In genomic region chr10:87505366-87506113, GRCh38 we compare ENCODE assay signal across 8 cellular contexts. TPM values are rescaled to one million over a fixed set of nuclear protein-coding genes. Genes with fewer than 3 reads are reported as not detected.
DNase-seq lines count a peak whose midpoint lies in the region; ATAC-seq and TF ChIP-seq lines count a peak whose summit lies in the region.

No MANE protein-coding gene starts in this region.

- H3K36me3 ChIP-seq in duodenal mucosa (ENCODE audit: control insufficient read depth in 1 of 2, insufficient read depth in 2 of 2, low read length in 2 of 2) = peaks cover 4 to 10% of the 10 kb centered on the region in 2 donors
- H3K36me3 ChIP-seq in lower lobe of right lung = peaks cover 26% of the 10 kb centered on the region

- H3K4me3 ChIP-seq in duodenal mucosa (ENCODE audit: low read depth in 1 of 2, low read length in 2 of 2) (peak overlapping the region; percentile 89 to 97), lower lobe of right lung (peak overlapping the region; percentile 73)

- H3K9me3 ChIP-seq in duodenal mucosa (ENCODE audit: control insufficient read depth in 1 of 2, low read length in 2 of 2) = no peaks in the 10 kb centered on the region
- H3K9me3 ChIP-seq in lower lobe of right lung = no peaks in the 10 kb centered on the region

- intact Hi-C loops in Right ventricle myocardium inferior (cut with DNase I) = no loop called here
- intact Hi-C loops in cardiac septum (cut with DNase I) = no loop called here
- intact Hi-C loops in lower lobe of right lung (cut with DNase I) = no loop called here

- H3K9ac ChIP-seq in duodenal mucosa (ENCODE audit: low read depth in 1 of 2, low read length in 2 of 2) = peak overlapping the region; percentile 67 to 84

- no peaks in the 10 kb centered on the region for H3K27me3 ChIP-seq in duodenal mucosa (ENCODE audit: control insufficient read depth in 1 of 2, insufficient read depth in 2 of 2, low read length in 2 of 2)
- H3K27me3 ChIP-seq in lower lobe of right lung (ENCODE audit: low read depth) = no peaks in the 10 kb centered on the region

- H3K27ac ChIP-seq in duodenal mucosa (ENCODE audit: low read depth, low read length) = peak overlapping the region; percentile 48
- peak overlapping the region; percentile 77 for H3K27ac ChIP-seq in lower lobe of right lung

- H3K4me1 ChIP-seq in duodenal mucosa (ENCODE audit: control insufficient read depth in 1 of 2, insufficient read depth in 2 of 2, low read length in 2 of 2) (peaks cover 19 to 33% of the 10 kb centered on the region in 2 donors), lower lobe of right lung (peaks cover 18% of the 10 kb centered on the region)

- DNase-seq in Right ventricle myocardium inferior (ENCODE audit: missing footprints) (no peak), cardiac septum (ENCODE audit: low spot score) (no peak), NCI-H1092 treated with DMSO at 0.1 percent for 48 hours (lab: John Stamatoyannopoulos, UW) (peak; percentile 26), lower lobe of right lung (peak; percentile 71)
- DNase-seq in activated CD4-positive, alpha-beta T cell treated with anti-CD3 and anti-CD28 coated beads, Interleukin-2, amount 50 U/mL, for 1 hour = peak; percentile 35
- DNase-seq in stimulated activated CD4-positive, alpha-beta T cell treated with anti-CD3 and anti-CD28 coated beads, TNF-alpha, amount 100 ng/mL, for 48 hours (ENCODE audit: low read depth in 3 of 3) = peak; percentile 17 to 26 (median 20)

- TF ChIP-seq CTCF in lower lobe of right lung (IDR thresholded peaks at IDR 0.05) = peak; percentile 51

- ATAC-seq in Right ventricle myocardium inferior (peak; percentile 87), HG02759 (IDR thresholded peaks at IDR 0.05; ENCODE audit: unreplicated experiment) (peak; percentile 54), lower lobe of right lung (peak; percentile 90 to 93)

RNA-seq across cellular contexts. Expression of gene MINPP1, which starts 0.8 kb away (rescaled TPM):
- total RNA-seq in Right ventricle myocardium inferior (5.2 TPM), cardiac septum (7.3 TPM), lower lobe of right lung (15.6 TPM)

Comparison
In these comparisons a context has a peak if more than half of its experiments do, and no peak if none do; other contexts are left out.
1. DNase-seq: peak in NCI-H1092 treated with DMSO at 0.1 percent for 48 hours (single experiment), activated CD4-positive, alpha-beta T cell treated with anti-CD3 and anti-CD28 coated beads, Interleukin-2, amount 50 U/mL, for 1 hour (single experiment), lower lobe of right lung (single experiment) and stimulated activated CD4-positive, alpha-beta T cell treated with anti-CD3 and anti-CD28 coated beads, TNF-alpha, amount 100 ng/mL, for 48 hours (3 of 3); none in Right ventricle myocardium inferior (single experiment) and cardiac septum (single experiment).
2. Peak in every context shown above with its lines, with median percentiles within 50 percentile points of each other: ATAC-seq.